In genomic region chr22:39152511-39153219, GRCh38 we compare ENCODE assay signal across 8 cellular contexts. TPM values are rescaled to one million over a fixed set of nuclear protein-coding genes. Genes with fewer than 3 reads are reported as not detected.
A peak's percentile ranks its signal among the peaks of the same experiment; 100 is the strongest.
DNase-seq lines count a peak whose midpoint lies in the region; ATAC-seq and TF ChIP-seq lines count a peak whose summit lies in the region.

TSS of gene CBX7 (minus strand) at chr22:39152680. CDS start at chr22:39152444, 236 bp downstream.

- peak within 1 kb of the TSS; percentile 96 to 99 for H3K27ac ChIP-seq in coronary artery
- peak within 1 kb of the TSS; percentile 81 to 83 for H3K27ac ChIP-seq in left lung

- H3K36me3 ChIP-seq in left lung = no peaks in the 10 kb centered on the region

- peaks cover 9 to 42% of the 10 kb centered on the region in 2 donors for H3K4me1 ChIP-seq in left lung

- CTCF ChIA-PET in activated CD4-positive, alpha-beta T cell treated with anti-CD3 and anti-CD28 coated beads, Interleukin-2, amount 10 ng/mL, durations not matched to agents 7 days and 5 days (lab: Charles Lee) = interaction anchor here (1.0 to 2.5 kb wide), 6 partner anchors 9 to 376 kb away, joined by 3 to 6 read pairs (median 3); partner anchors contain the start of gene CBX6

- ATAC-seq in GM18870 (IDR thresholded peaks at IDR 0.05; ENCODE audit: unreplicated experiment) (peak; percentile 37), HG03135 (IDR thresholded peaks at IDR 0.05; ENCODE audit: unreplicated experiment) (peak; percentile 73), left lung (peak; percentile 96)

- TF ChIP-seq CTCF in coronary artery (IDR thresholded peaks at IDR 0.05) = no peak
- no peak for TF ChIP-seq CTCF in left lung (IDR thresholded peaks at IDR 0.05)

- no peaks in the 10 kb centered on the region for H3K9me3 Mint-ChIP-seq in activated CD4-positive, alpha-beta T cell treated with anti-CD3 and anti-CD28 coated beads, Interleukin-2, amount 10 ng/mL, durations not matched to agents 7 days and 5 days

- H3K27me3 ChIP-seq in left lung = peaks cover 15 to 30% of the 10 kb centered on the region in 2 donors

- POLR2A ChIA-PET in activated CD4-positive, alpha-beta T cell treated with anti-CD3 and anti-CD28 coated beads, Interleukin-2, amount 10 ng/mL, durations not matched to agents 7 days and 5 days (lab: Charles Lee) = interaction anchor here (1.6 kb wide), 1 partner anchor 164 kb away, joined by 3 read pairs; no protein-coding TSS in a partner anchor

- peaks cover 6% of the 10 kb centered on the region for H3K36me3 Mint-ChIP-seq in activated CD4-positive, alpha-beta T cell treated with anti-CD3 and anti-CD28 coated beads, Interleukin-2, amount 10 ng/mL, durations not matched to agents 7 days and 5 days (ENCODE audit: low read depth)

- peaks cover 30% of the 10 kb centered on the region for H3K4me1 Mint-ChIP-seq in activated CD4-positive, alpha-beta T cell treated with anti-CD3 and anti-CD28 coated beads, Interleukin-2, amount 10 ng/mL, durations not matched to agents 7 days and 5 days

- peak within 1 kb of the TSS; percentile 79 for H3K27ac Mint-ChIP-seq in activated CD4-positive, alpha-beta T cell treated with anti-CD3 and anti-CD28 coated beads, Interleukin-2, amount 10 ng/mL, durations not matched to agents 7 days and 5 days

- peak within 1 kb of the TSS; percentile 81 for H3K4me3 Mint-ChIP-seq in activated CD4-positive, alpha-beta T cell treated with anti-CD3 and anti-CD28 coated beads, Interleukin-2, amount 10 ng/mL, durations not matched to agents 7 days and 5 days

- H3K4me3 ChIP-seq in coronary artery (peak within 1 kb of the TSS; percentile 98), left lung (peak within 1 kb of the TSS; percentile 64 to 66)

- H3K27me3 Mint-ChIP-seq in activated CD4-positive, alpha-beta T cell treated with anti-CD3 and anti-CD28 coated beads, Interleukin-2, amount 10 ng/mL, durations not matched to agents 7 days and 5 days = peaks cover 33% of the 10 kb centered on the region

- DNase-seq in AG08395 (ENCODE audit: low spot score) = peak; percentile 99
- peak; percentile 76 for DNase-seq in NCI-H510A (lab: John Stamatoyannopoulos, UW)
- DNase-seq in activated CD4-positive, alpha-beta T cell treated with anti-CD3 and anti-CD28 coated beads, Interleukin-2, amount 10 ng/mL, durations not matched to agents 7 days and 5 days = peak; percentile 91
- DNase-seq in coronary artery (ENCODE audit: low spot score) = peak; percentile 97
- DNase-seq in left lung = peak; percentile 94 to 98
- peak; percentile 87 for DNase-seq in stimulated activated CD4-positive, alpha-beta T cell treated with anti-CD3 and anti-CD28 coated beads, Interleukin-4, amount 100 ng/mL, for 1 hour

- intact Hi-C loops in left lung (cut with DNase I) = no loop called here

- H3K9me3 ChIP-seq in left lung = no peaks in the 10 kb centered on the region

RNA-seq across cellular contexts. Expression of gene CBX7, which starts in this region (rescaled TPM):
- total RNA-seq in activated CD4-positive, alpha-beta T cell treated with anti-CD3 and anti-CD28 coated beads, Interleukin-2, amount 10 ng/mL, durations not matched to agents 7 days and 5 days = 10 to 100 TPM; 14.9 to 16.0 TPM
- total RNA-seq in left lung = 10 to 100 TPM; 17.1 to 17.7 TPM

Comparison
In these comparisons a context has a peak if more than half of its experiments do, and no peak if none do; other contexts are left out.
1. Peak in every context shown above with its lines: DNase-seq, ATAC-seq, H3K4me3 ChIP-seq and H3K27ac ChIP-seq.
2. ATAC-seq: peak in every context shown above with its lines; median percentile 96 in left lung; 73 in HG03135; 37 in GM18870.